10 cellular contexts compared by ENCODE assay signal in genomic region chr1:23798662-23799142, GRCh38. TPM values are rescaled to one million over a fixed set of nuclear protein-coding genes. Genes with fewer than 3 reads are reported as not detected.
DNase-seq lines count a peak whose midpoint lies in the region; ATAC-seq and TF ChIP-seq lines count a peak whose summit lies in the region.
"Had no signal": no experiment of that assay in that cellular context is flagged by ENCODE, and none has a peak within 500 bp of the region (broad histone marks: within the 10 kb centered on the region; RNA-seq: fewer than 3 reads in every experiment).

No MANE protein-coding gene starts in this region.

- no peak for TF ChIP-seq CTCF in breast epithelium (IDR thresholded peaks at IDR 0.05)

- no peaks in the 10 kb centered on the region for H3K9me3 Mint-ChIP-seq in naive B cell

- H3K79me2 ChIP-seq in Karpas-422 (ENCODE audit: low read length): peaks cover 8% of the 10 kb centered on the region; the same call in 1 of the 2 replicates

- peak overlapping the region in 1 of 6 donors; percentile 88 for H3K27ac Mint-ChIP-seq in naive B cell

- peaks cover 20 to 33% (median 26%) of the 10 kb centered on the region in 10 experiments for H3K4me1 ChIP-seq in BLaER1 treated with 17β-estradiol and CSF1 and Interleukin-3, amounts not matched to agents 10 nM and 100 nM
- H3K4me1 ChIP-seq in Karpas-422 (ENCODE audit: low read length): peaks cover 22% of the 10 kb centered on the region
- peaks cover 6% of the 10 kb centered on the region in 2 donors for H3K4me1 ChIP-seq in breast epithelium

- H3K36me3 Mint-ChIP-seq in naive B cell: peaks cover 0 to 8% of the 10 kb centered on the region in 2 donors

- H3K9me3 ChIP-seq in BLaER1 treated with 17β-estradiol and CSF1 and Interleukin-3, amounts not matched to agents 10 nM and 100 nM (replicated peaks in 1 of 11): no peaks in the 10 kb centered on the region
- H3K9me3 ChIP-seq in Karpas-422 (ENCODE audit: low read length) (no peaks in the 10 kb centered on the region), breast epithelium (no peaks in the 10 kb centered on the region)
- H3K9me3 ChIP-seq: neutrophil, thoracic aorta had no signal

- H3K9ac ChIP-seq in BLaER1 treated with 17β-estradiol and CSF1 and Interleukin-3, amounts not matched to agents 10 nM and 100 nM: peak overlapping the region in 9 of 11 experiments; percentile 31 to 93 (median 89); a peak in 13 of 22 replicates
- H3K9ac ChIP-seq in Karpas-422 (ENCODE audit: low read length): no peak overlapping the region

- H3K27ac ChIP-seq in BLaER1 treated with 17β-estradiol and CSF1 and Interleukin-3, amounts not matched to agents 10 nM and 100 nM: peak overlapping the region in 4 of 11 experiments; percentile 80 to 85 (median 84); a peak in 4 of 22 replicates
- H3K27ac ChIP-seq in Karpas-422 (ENCODE audit: low read length) (no peak overlapping the region), breast epithelium (peak overlapping the region; percentile 92)

- ATAC-seq in naive B cell (ENCODE audit: low read depth in 2 of 2) (no peak), GM19397 (IDR thresholded peaks at IDR 0.05; ENCODE audit: unreplicated experiment) (no peak), HG02938 (IDR thresholded peaks at IDR 0.05; ENCODE audit: unreplicated experiment) (no peak), HG02981 (IDR thresholded peaks at IDR 0.05; ENCODE audit: unreplicated experiment) (no peak)

- peak overlapping the region; percentile 90 to 100 (median 97); a peak in 21 of 22 replicates for H3K4me2 ChIP-seq in BLaER1 treated with 17β-estradiol and CSF1 and Interleukin-3, amounts not matched to agents 10 nM and 100 nM
- H3K4me2 ChIP-seq in Karpas-422 (ENCODE audit: low read depth, low read length, poor library complexity, severe bottlenecking): peak overlapping the region; percentile 90

- DNase-seq in Karpas-422: no peak
- DNase-seq in breast epithelium (ENCODE audit: low spot score in 2 of 2): no peak
- no peak for DNase-seq in naive B cell
- no peak for DNase-seq in AG20443 (ENCODE audit: low spot score)

- no peaks in the 10 kb centered on the region for H3K9me2 ChIP-seq in Karpas-422 (replicated peaks; ENCODE audit: insufficient read depth, low read length)

- peak overlapping the region in 5 of 10 experiments; percentile 82 to 88 (median 85); a peak in 6 of 20 replicates for H3K4me3 ChIP-seq in BLaER1 treated with 17β-estradiol and CSF1 and Interleukin-3, amounts not matched to agents 10 nM and 100 nM
- H3K4me3 ChIP-seq in Karpas-422 (ENCODE audit: low read length) (no peak overlapping the region), breast epithelium (peak overlapping the region in 1 of 3 donors; percentile 74)

- peak overlapping the region in 6 of 8 donors; percentile 65 to 94 (median 86) for H3K4me3 Mint-ChIP-seq in naive B cell

- H3K27me3 ChIP-seq in BLaER1 treated with 17β-estradiol and CSF1 and Interleukin-3, amounts not matched to agents 10 nM and 100 nM: no peaks in the 10 kb centered on the region
- H3K27me3 ChIP-seq in Karpas-422 (ENCODE audit: low read length) (no peaks in the 10 kb centered on the region), breast epithelium (no peaks in the 10 kb centered on the region)
- H3K27me3 ChIP-seq: neutrophil had no signal

- no peaks in the 10 kb centered on the region for H3K27me3 Mint-ChIP-seq in naive B cell

- H4K20me1 ChIP-seq in BLaER1 treated with 17β-estradiol and CSF1 and Interleukin-3, amounts not matched to agents 10 nM and 100 nM: peaks cover 0 to 43% (median 4%) of the 10 kb centered on the region in 11 experiments; a peak in 9 of 22 replicates
- no peaks in the 10 kb centered on the region for H4K20me1 ChIP-seq in Karpas-422 (ENCODE audit: insufficient read depth, low read depth, low read length)

- H3K36me3 ChIP-seq in BLaER1 treated with 17β-estradiol and CSF1 and Interleukin-3, amounts not matched to agents 10 nM and 100 nM: peaks cover 42 to 65% (median 50%) of the 10 kb centered on the region in 11 experiments
- H3K36me3 ChIP-seq in Karpas-422 (ENCODE audit: insufficient read depth, low read length) (no peaks in the 10 kb centered on the region), breast epithelium (no peaks in the 10 kb centered on the region)

- peaks cover 10 to 21% (median 12%) of the 10 kb centered on the region in 3 donors for H3K4me1 Mint-ChIP-seq in naive B cell

- H2AFZ ChIP-seq in Karpas-422 (ENCODE audit: low read length): no peak overlapping the region

- intact Hi-C loops in breast epithelium (cut with DNase I; ENCODE audit: low total_unique reads): no loop called here

- no peak for TF ChIP-seq POLR2A in breast epithelium (IDR thresholded peaks at IDR 0.05)

RNA-seq across cellular contexts. Expression of gene GALE, which starts 1.9 kb away (rescaled TPM):
- 16.8 and 39.7 TPM in 2 replicates for total RNA-seq in Karpas-422 (2014; rRNA removed; shearing (Covaris generic); ENCODE audit: low replicate concordance)
- 10 to 100 TPM in 2 of 3 donors, 1 to 10 TPM in 1; 9.9 to 31.2 (median 28.2) TPM for total RNA-seq in breast epithelium
- polyA plus RNA-seq in naive B cell (ENCODE audit: low read depth in 6 of 6): 1 to 10 TPM in 5 of 6 donors, not detected in 1; 3.8 to 7.9 (median 4.3) TPM

RNA-seq across cellular contexts. Expression of gene LYPLA2, which starts 7.8 kb away (rescaled TPM):
- 43.1 and 69.8 TPM in 2 replicates for total RNA-seq in Karpas-422 (2014; rRNA removed; shearing (Covaris generic); ENCODE audit: low replicate concordance)
- total RNA-seq in breast epithelium: 10 to 100 TPM; 31.8 to 52.8 (median 49.5) TPM
- polyA plus RNA-seq in naive B cell (ENCODE audit: low read depth in 6 of 6): 10 to 100 TPM; 45.3 to 77.4 (median 67.3) TPM

RNA-seq across cellular contexts. Expression of gene PITHD1, which starts 20.5 kb away (rescaled TPM):
- 35.6 and 55.7 TPM in 2 replicates for total RNA-seq in Karpas-422 (2014; rRNA removed; shearing (Covaris generic); ENCODE audit: low replicate concordance)
- total RNA-seq in breast epithelium: 10 to 100 TPM; 46.9 to 62.8 (median 60.3) TPM
- 100 to 1,000 TPM in 2 of 6 donors, 10 to 100 TPM in 4; 64.4 to 110 (median 89.0) TPM for polyA plus RNA-seq in naive B cell (ENCODE audit: low read depth in 6 of 6)

RNA-seq across cellular contexts. Expression of gene HMGCL, which starts 26.5 kb away (rescaled TPM):
- 25.6 and 45.2 TPM in 2 replicates for total RNA-seq in Karpas-422 (2014; rRNA removed; shearing (Covaris generic); ENCODE audit: low replicate concordance)
- 10 to 100 TPM; 31.7 to 42.4 (median 39.0) TPM for total RNA-seq in breast epithelium
- polyA plus RNA-seq in naive B cell (ENCODE audit: low read depth in 6 of 6): 10 to 100 TPM; 16.0 to 42.2 (median 27.7) TPM

RNA-seq across cellular contexts. Expression of gene ELOA, which starts 55.4 kb away (rescaled TPM):
- total RNA-seq in Karpas-422 (2014; rRNA removed; shearing (Covaris generic); ENCODE audit: low replicate concordance): 14.6 and 16.9 TPM in 2 replicates
- 10 to 100 TPM; 30.3 to 61.9 (median 32.8) TPM for total RNA-seq in breast epithelium
- polyA plus RNA-seq in naive B cell (ENCODE audit: low read depth in 6 of 6): 10 to 100 TPM; 15.5 to 74.6 (median 46.1) TPM
